ENCODE assay signal across 1 cellular context in genomic region chr1:84573967-84574842, GRCh38.
TF ChIP-seq lines count a peak whose summit lies in the region.

TSS of gene CTBS (minus strand) at chr1:84574440. CDS start at chr1:84574415, 25 bp downstream.

TF ChIP-seq in HepG2, 621 proteins besides CTCF, POLR2A, EP300 and RAD21 (continued from another document and continues in another):
- peak; percentile 89; the same call in 1 of the 2 replicates for TF ChIP-seq ZBED4 (CRISPR knock-in tag; IDR thresholded peaks at IDR 0.05; ENCODE audit: borderline replicate concordance)
- TF ChIP-seq ISX (CRISPR knock-in tag; conservative IDR thresholded peaks at IDR 0.05), result 0 out of 2 replicates have a peak, but pooled peaks have one; percentile 5
- TF ChIP-seq ZNF710 (CRISPR knock-in tag; IDR thresholded peaks at IDR 0.05; ENCODE audit: borderline replicate concordance), result peak; percentile 28; the same call in 1 of the 2 replicates
- TF ChIP-seq ZFP91 (CRISPR knock-in tag; IDR thresholded peaks at IDR 0.05; ENCODE audit: borderline replicate concordance), result peak; percentile 68; the same call in 1 of the 2 replicates
- TF ChIP-seq HHEX (CRISPR knock-in tag; IDR thresholded peaks at IDR 0.05), result no peak
- TF ChIP-seq ZNF558 (CRISPR knock-in tag; IDR thresholded peaks at IDR 0.05; ENCODE audit: borderline replicate concordance), result peak; percentile 46; the same call in 1 of the 2 replicates
- peak; percentile 80 for TF ChIP-seq KMT2A (CRISPR knock-in tag; IDR thresholded peaks at IDR 0.05)
- TF ChIP-seq GMEB1 (CRISPR knock-in tag; IDR thresholded peaks at IDR 0.05; ENCODE audit: borderline replicate concordance), result peak; percentile 63; the same call in 1 of the 2 replicates
- peak; percentile 31 to 55; a peak in 1 of 4 replicates for TF ChIP-seq KLF16 (CRISPR knock-in tag; IDR thresholded peaks at IDR 0.05)
- no peak for TF ChIP-seq TAF15 (IDR thresholded peaks at IDR 0.05; ENCODE audit: low read depth, low read length, poor library complexity, severe bottlenecking)
- TF ChIP-seq IKZF4 (CRISPR knock-in tag; IDR thresholded peaks at IDR 0.05; ENCODE audit: borderline replicate concordance, low read depth, not compliant biosample characterization), result peak; percentile 83
- no peak for TF ChIP-seq ZNF589 (CRISPR knock-in tag; conservative IDR thresholded peaks at IDR 0.05)
- TF ChIP-seq FIP1L1 (IDR thresholded peaks at IDR 0.05; ENCODE audit: borderline replicate concordance, insufficient read depth, low read depth, low read length), result no peak
- no peak for TF ChIP-seq FOXK2 (IDR thresholded peaks at IDR 0.05)
- peak; percentile 76 for TF ChIP-seq ZNF564 (CRISPR knock-in tag; IDR thresholded peaks at IDR 0.05)
- TF ChIP-seq LRRFIP1 (CRISPR knock-in tag; conservative IDR thresholded peaks at IDR 0.05), result no peak
- peak; percentile 34; the same call in 1 of the 2 replicates for TF ChIP-seq KMT2B (CRISPR knock-in tag; IDR thresholded peaks at IDR 0.05)
- peak; percentile 75; the same call in 1 of the 2 replicates for TF ChIP-seq ZNF790 (CRISPR knock-in tag; IDR thresholded peaks at IDR 0.05; ENCODE audit: borderline replicate concordance)
- TF ChIP-seq HES4 (CRISPR knock-in tag; IDR thresholded peaks at IDR 0.05; ENCODE audit: borderline replicate concordance), result peak; percentile 89; the same call in 1 of the 2 replicates
- TF ChIP-seq SAFB2 (CRISPR knock-in tag; IDR thresholded peaks at IDR 0.05; ENCODE audit: borderline replicate concordance, low read depth), result peak; percentile 65; the same call in 1 of the 2 replicates
- peak; percentile 52; the same call in 1 of the 2 replicates for TF ChIP-seq ELF4 (CRISPR knock-in tag; IDR thresholded peaks at IDR 0.05; ENCODE audit: borderline replicate concordance)
- peak; percentile 90 for TF ChIP-seq RBM39 (IDR thresholded peaks at IDR 0.05; ENCODE audit: low read depth, low read length, poor library complexity, severe bottlenecking)
- no peak for TF ChIP-seq SCMH1 (CRISPR knock-in tag; IDR thresholded peaks at IDR 0.05; ENCODE audit: borderline replicate concordance)
- no peak for TF ChIP-seq RELA (CRISPR knock-in tag; IDR thresholded peaks at IDR 0.05)
- no peak for TF ChIP-seq ATF4 (CRISPR knock-in tag; IDR thresholded peaks at IDR 0.05)
- no peak for TF ChIP-seq NONO (IDR thresholded peaks at IDR 0.05)
- peak; percentile 71; the same call in 1 of the 2 replicates for TF ChIP-seq NONO (CRISPR knock-in tag; conservative IDR thresholded peaks at IDR 0.05)
- TF ChIP-seq NR3C1 (CRISPR knock-in tag; IDR thresholded peaks at IDR 0.05), result no peak
- no peak for TF ChIP-seq TBX3 (IDR thresholded peaks at IDR 0.05; ENCODE audit: borderline replicate concordance)
- TF ChIP-seq CEBPB (IDR thresholded peaks at IDR 0.05; ENCODE audit: borderline replicate concordance, low read depth, low read length), result no peak
- TF ChIP-seq ZNF446 (CRISPR knock-in tag; IDR thresholded peaks at IDR 0.05), result peak; percentile 83; the same call in 1 of the 2 replicates
- peak; percentile 64; the same call in 1 of the 2 replicates for TF ChIP-seq MAZ (IDR thresholded peaks at IDR 0.05; ENCODE audit: borderline replicate concordance, low read depth, low read length)
- 0 out of 2 replicates have a peak, but pooled peaks have one; percentile 57 for TF ChIP-seq MAZ (CRISPR knock-in tag; IDR thresholded peaks at IDR 0.05; ENCODE audit: low read depth)
- peak; percentile 16; the same call in 1 of the 2 replicates for TF ChIP-seq ZNF281 (CRISPR knock-in tag; IDR thresholded peaks at IDR 0.05; ENCODE audit: borderline replicate concordance)
- peak; percentile 61; the same call in 1 of the 2 replicates for TF ChIP-seq ZSCAN25 (CRISPR knock-in tag; IDR thresholded peaks at IDR 0.05)
- TF ChIP-seq ZNF691 (CRISPR knock-in tag; IDR thresholded peaks at IDR 0.05; ENCODE audit: borderline replicate concordance, low read depth), result peak; percentile 60; the same call in 1 of the 2 replicates
- TF ChIP-seq ZBTB42 (CRISPR knock-in tag; IDR thresholded peaks at IDR 0.05), result peak; percentile 59; the same call in 1 of the 2 replicates
- TF ChIP-seq PTBP1 (IDR thresholded peaks at IDR 0.05; ENCODE audit: low read depth, low read length, poor library complexity, severe bottlenecking), result peak; percentile 51
- peak; percentile 85 for TF ChIP-seq POLR2AphosphoS5 (IDR thresholded peaks at IDR 0.05; ENCODE audit: low read depth, low read length)
- peak; percentile 23; the same call in 1 of the 2 replicates for TF ChIP-seq TOE1 (CRISPR knock-in tag; IDR thresholded peaks at IDR 0.05)
- TF ChIP-seq ZNF607 (CRISPR knock-in tag; IDR thresholded peaks at IDR 0.05; ENCODE audit: borderline replicate concordance), result 0 out of 2 replicates have a peak, but pooled peaks have one; percentile 59
- TF ChIP-seq HCFC1 (IDR thresholded peaks at IDR 0.05; ENCODE audit: low read depth, low read length), result no peak
- TF ChIP-seq LCORL (IDR thresholded peaks at IDR 0.05), result no peak
- no peak; the same call in 1 of the 2 replicates for TF ChIP-seq LCORL (CRISPR knock-in tag; IDR thresholded peaks at IDR 0.05)
- no peak for TF ChIP-seq NCOA5 (CRISPR knock-in tag; IDR thresholded peaks at IDR 0.05)
